In genomic region chr22:26588749-26589366, GRCh38 we compare ENCODE assay signal across 8 cellular contexts. TPM values are rescaled to one million over a fixed set of nuclear protein-coding genes. Genes with fewer than 3 reads are reported as not detected.
A peak's percentile ranks its signal among the peaks of the same experiment; 100 is the strongest.
DNase-seq lines count a peak whose midpoint lies in the region; ATAC-seq and TF ChIP-seq lines count a peak whose summit lies in the region.

No MANE protein-coding gene starts in this region.

- H3K4me2 ChIP-seq in GM23338 = peak overlapping the region; percentile 95
- peak overlapping the region; percentile 83 for H3K4me2 ChIP-seq in skeletal muscle satellite cell (ENCODE audit: low read length)

- H3K27me3 Mint-ChIP-seq in GM23338 (ENCODE audit: insufficient read depth, low read depth, poor library complexity) = peaks cover 16% of the 10 kb centered on the region

- no peak overlapping the region for H3K27ac Mint-ChIP-seq in GM23338

- peak overlapping the region; percentile 94 for H3K4me3 ChIP-seq in GM23338
- peak overlapping the region; percentile 98 for H3K4me3 ChIP-seq in left ventricle myocardium inferior
- H3K4me3 ChIP-seq in skeletal muscle satellite cell (ENCODE audit: low read length) = peak overlapping the region; percentile 88

- peaks cover 11% of the 10 kb centered on the region; the same call in 1 of the 2 replicates for H3F3A ChIP-seq in GM23338 (replicated peaks; ENCODE audit: low read depth)

- in situ Hi-C loops in GM13977 (cut with MboI; ENCODE audit: low pct_unique_long_range_greater_than_20kb, low sequenced_read_pairs, unreplicated experiment) = no loop called here

- no peaks in the 10 kb centered on the region for H3K9me2 ChIP-seq in GM23338 (ENCODE audit: insufficient read depth)

- peak overlapping the region; percentile 93 for H3K9ac ChIP-seq in skeletal muscle satellite cell (ENCODE audit: low read depth, low read length)

- no peaks in the 10 kb centered on the region for H3K27me3 ChIP-seq in GM23338 (ENCODE audit: insufficient read depth)
- H3K27me3 ChIP-seq in left ventricle myocardium inferior (ENCODE audit: low read depth) = no peaks in the 10 kb centered on the region
- H3K27me3 ChIP-seq in skeletal muscle satellite cell (ENCODE audit: control insufficient read depth, insufficient read depth, low read length) = peaks cover 10% of the 10 kb centered on the region

- H3K4me1 Mint-ChIP-seq in GM23338 = peaks cover 48% of the 10 kb centered on the region

- intact Hi-C loops in left ventricle myocardium inferior (cut with micrococcal nuclease) = loop anchor here (10.0 kb wide), 1 partner anchor 84 kb away; no protein-coding TSS in a partner anchor

- H3K9me3 ChIP-seq in left ventricle myocardium inferior (replicated peaks) (peaks cover 7% of the 10 kb centered on the region), skeletal muscle satellite cell (replicated peaks; ENCODE audit: low read length) (no peaks in the 10 kb centered on the region)

- no peak overlapping the region for H2AFZ ChIP-seq in GM23338

- H3K36me3 ChIP-seq in GM23338 (ENCODE audit: insufficient read depth) = peaks cover 3% of the 10 kb centered on the region; the same call in 1 of the 2 replicates
- H3K36me3 ChIP-seq in left ventricle myocardium inferior = no peaks in the 10 kb centered on the region
- no peaks in the 10 kb centered on the region for H3K36me3 ChIP-seq in skeletal muscle satellite cell (ENCODE audit: insufficient read depth, low read length)

- H3K27ac ChIP-seq in GM23338 (ENCODE audit: low read depth) (peak overlapping the region; percentile 45; the same call in 1 of the 2 replicates), left ventricle myocardium inferior (replicated peaks) (peak overlapping the region; percentile 92)

- peaks cover 39% of the 10 kb centered on the region for H4K20me1 ChIP-seq in GM23338 (replicated peaks; ENCODE audit: insufficient read depth)

- no peak for DNase-seq in GM23338 (ENCODE audit: low spot score)
- DNase-seq in UCSD-AML1 (lab: John Stamatoyannopoulos, UW; ENCODE audit: unreplicated experiment) = peak; percentile 47
- DNase-seq in left ventricle myocardium inferior = no peak
- DNase-seq in GM13977 (ENCODE audit: low spot score) = no peak
- DNase-seq in central memory CD4-positive, alpha-beta T cell = no peak
- no peak for DNase-seq in DMS 273 treated with DMSO at 0.1 percent for 48 hours (lab: John Stamatoyannopoulos, UW)

- no peak for ATAC-seq in GM23338
- no peak for ATAC-seq in GM21717 (IDR thresholded peaks at IDR 0.05; ENCODE audit: unreplicated experiment)

- no peak for TF ChIP-seq CTCF in GM23338 (conservative IDR thresholded peaks at IDR 0.05; ENCODE audit: low read depth in 2 of 2)
- TF ChIP-seq CTCF in left ventricle myocardium inferior (IDR thresholded peaks at IDR 0.05; ENCODE audit: borderline replicate concordance) = no peak
- no peak for TF ChIP-seq CTCF in GM13977 (IDR thresholded peaks at IDR 0.05; ENCODE audit: extremely low read depth, insufficient read depth, missing control alignments)

- no peaks in the 10 kb centered on the region; the same call in 2 of the 3 replicates for H3K9me3 Mint-ChIP-seq in GM23338

- H3K4me3 Mint-ChIP-seq in GM23338 = peak overlapping the region; percentile 84

- peaks cover 58% of the 10 kb centered on the region for H3K79me2 ChIP-seq in GM23338 (replicated peaks; ENCODE audit: insufficient read depth)

- H3K36me3 Mint-ChIP-seq in GM23338 (ENCODE audit: low read depth) = peaks cover 36% of the 10 kb centered on the region

- H3K4me1 ChIP-seq in GM23338 (ENCODE audit: insufficient read depth) (peaks cover 47% of the 10 kb centered on the region), left ventricle myocardium inferior (peaks cover 67% of the 10 kb centered on the region), skeletal muscle satellite cell (ENCODE audit: control insufficient read depth, insufficient read depth, low read length) (peaks cover 37% of the 10 kb centered on the region)

TF ChIP-seq in GM23338, 12 proteins besides CTCF, POLR2A, EP300 and RAD21:
- TF ChIP-seq, protein P1, sequence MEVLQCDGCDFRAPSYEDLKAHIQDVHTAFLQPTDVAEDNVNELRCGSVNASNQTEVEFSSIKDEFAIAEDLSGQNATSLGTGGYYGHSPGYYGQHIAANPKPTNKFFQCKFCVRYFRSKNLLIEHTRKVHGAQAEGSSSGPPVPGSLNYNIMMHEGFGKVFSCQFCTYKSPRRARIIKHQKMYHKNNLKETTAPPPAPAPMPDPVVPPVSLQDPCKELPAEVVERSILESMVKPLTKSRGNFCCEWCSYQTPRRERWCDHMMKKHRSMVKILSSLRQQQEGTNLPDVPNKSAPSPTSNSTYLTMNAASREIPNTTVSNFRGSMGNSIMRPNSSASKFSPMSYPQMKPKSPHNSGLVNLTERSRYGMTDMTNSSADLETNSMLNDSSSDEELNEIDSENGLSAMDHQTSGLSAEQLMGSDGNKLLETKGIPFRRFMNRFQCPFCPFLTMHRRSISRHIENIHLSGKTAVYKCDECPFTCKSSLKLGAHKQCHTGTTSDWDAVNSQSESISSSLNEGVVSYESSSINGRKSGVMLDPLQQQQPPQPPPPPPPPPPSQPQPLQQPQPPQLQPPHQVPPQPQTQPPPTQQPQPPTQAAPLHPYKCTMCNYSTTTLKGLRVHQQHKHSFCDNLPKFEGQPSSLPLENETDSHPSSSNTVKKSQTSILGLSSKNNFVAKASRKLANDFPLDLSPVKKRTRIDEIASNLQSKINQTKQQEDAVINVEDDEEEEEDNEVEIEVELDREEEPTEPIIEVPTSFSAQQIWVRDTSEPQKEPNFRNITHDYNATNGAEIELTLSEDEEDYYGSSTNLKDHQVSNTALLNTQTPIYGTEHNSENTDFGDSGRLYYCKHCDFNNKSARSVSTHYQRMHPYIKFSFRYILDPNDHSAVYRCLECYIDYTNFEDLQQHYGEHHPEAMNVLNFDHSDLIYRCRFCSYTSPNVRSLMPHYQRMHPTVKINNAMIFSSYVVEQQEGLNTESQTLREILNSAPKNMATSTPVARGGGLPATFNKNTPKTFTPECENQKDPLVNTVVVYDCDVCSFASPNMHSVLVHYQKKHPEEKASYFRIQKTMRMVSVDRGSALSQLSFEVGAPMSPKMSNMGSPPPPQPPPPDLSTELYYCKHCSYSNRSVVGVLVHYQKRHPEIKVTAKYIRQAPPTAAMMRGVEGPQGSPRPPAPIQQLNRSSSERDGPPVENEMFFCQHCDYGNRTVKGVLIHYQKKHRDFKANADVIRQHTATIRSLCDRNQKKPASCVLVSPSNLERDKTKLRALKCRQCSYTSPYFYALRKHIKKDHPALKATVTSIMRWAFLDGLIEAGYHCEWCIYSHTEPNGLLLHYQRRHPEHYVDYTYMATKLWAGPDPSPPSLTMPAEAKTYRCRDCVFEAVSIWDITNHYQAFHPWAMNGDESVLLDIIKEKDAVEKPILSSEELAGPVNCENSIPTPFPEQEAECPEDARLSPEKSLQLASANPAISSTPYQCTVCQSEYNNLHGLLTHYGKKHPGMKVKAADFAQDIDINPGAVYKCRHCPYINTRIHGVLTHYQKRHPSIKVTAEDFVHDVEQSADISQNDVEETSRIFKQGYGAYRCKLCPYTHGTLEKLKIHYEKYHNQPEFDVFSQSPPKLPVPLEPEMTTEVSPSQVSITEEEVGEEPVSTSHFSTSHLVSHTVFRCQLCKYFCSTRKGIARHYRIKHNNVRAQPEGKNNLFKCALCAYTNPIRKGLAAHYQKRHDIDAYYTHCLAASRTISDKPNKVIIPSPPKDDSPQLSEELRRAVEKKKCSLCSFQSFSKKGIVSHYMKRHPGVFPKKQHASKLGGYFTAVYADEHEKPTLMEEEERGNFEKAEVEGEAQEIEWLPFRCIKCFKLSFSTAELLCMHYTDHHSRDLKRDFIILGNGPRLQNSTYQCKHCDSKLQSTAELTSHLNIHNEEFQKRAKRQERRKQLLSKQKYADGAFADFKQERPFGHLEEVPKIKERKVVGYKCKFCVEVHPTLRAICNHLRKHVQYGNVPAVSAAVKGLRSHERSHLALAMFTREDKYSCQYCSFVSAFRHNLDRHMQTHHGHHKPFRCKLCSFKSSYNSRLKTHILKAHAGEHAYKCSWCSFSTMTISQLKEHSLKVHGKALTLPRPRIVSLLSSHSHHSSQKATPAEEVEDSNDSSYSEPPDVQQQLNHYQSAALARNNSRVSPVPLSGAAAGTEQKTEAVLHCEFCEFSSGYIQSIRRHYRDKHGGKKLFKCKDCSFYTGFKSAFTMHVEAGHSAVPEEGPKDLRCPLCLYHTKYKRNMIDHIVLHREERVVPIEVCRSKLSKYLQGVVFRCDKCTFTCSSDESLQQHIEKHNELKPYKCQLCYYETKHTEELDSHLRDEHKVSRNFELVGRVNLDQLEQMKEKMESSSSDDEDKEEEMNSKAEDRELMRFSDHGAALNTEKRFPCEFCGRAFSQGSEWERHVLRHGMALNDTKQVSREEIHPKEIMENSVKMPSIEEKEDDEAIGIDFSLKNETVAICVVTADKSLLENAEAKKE (CRISPR knock-in tag; IDR thresholded peaks at IDR 0.05) = no peak
- no peak for TF ChIP-seq EZH2phosphoT487 (IDR thresholded peaks at IDR 0.05; ENCODE audit: unreplicated experiment)
- no peak for TF ChIP-seq ZNF114 (CRISPR knock-in tag; IDR thresholded peaks at IDR 0.05)
- no peak for TF ChIP-seq NANOG (IDR thresholded peaks at IDR 0.05; ENCODE audit: borderline replicate concordance)
- TF ChIP-seq STAT1 (IDR thresholded peaks at IDR 0.05; ENCODE audit: unreplicated experiment) = no peak
- no peak for TF ChIP-seq EZH2 (IDR thresholded peaks at IDR 0.05; ENCODE audit: low read depth, unreplicated experiment)
- no peak for TF ChIP-seq POLR2AphosphoS5 (IDR thresholded peaks at IDR 0.05; ENCODE audit: low read depth)

RNA-seq across cellular contexts. Expression of gene TPST2, which starts 1.1 kb away (rescaled TPM):
- total RNA-seq in GM23338 (2014; rRNA removed; shearing (Covaris generic)) = 106 and 127 TPM in 2 replicates
- polyA plus RNA-seq in GM23338 (2016; fragmentation: Nextera tagmentation; extraction: Ambion mirVana) = 37.9 and 43.1 TPM in 2 replicates
- 28.5 TPM for total RNA-seq in left ventricle myocardium inferior
- 15.3 and 17.0 TPM in 2 replicates for total RNA-seq in skeletal muscle satellite cell (2012; rRNA removed)

RNA-seq across cellular contexts. Expression of gene CRYBB1, which starts 29.0 kb away (rescaled TPM):
- 1.6 and 2.4 TPM in 2 replicates for total RNA-seq in GM23338 (2014; rRNA removed; shearing (Covaris generic))
- 3.0 and 3.7 TPM in 2 replicates for polyA plus RNA-seq in GM23338 (2016; fragmentation: Nextera tagmentation; extraction: Ambion mirVana)
- 0.66 TPM for total RNA-seq in left ventricle myocardium inferior
- not detected in 2 replicates for total RNA-seq in skeletal muscle satellite cell (2012; rRNA removed)

RNA-seq across cellular contexts. Expression of gene CRYBA4, which starts 32.9 kb away (rescaled TPM):
- 1.7 TPM in 1 of 2 replicates, not detected in the other for total RNA-seq in GM23338 (2014; rRNA removed; shearing (Covaris generic))
- polyA plus RNA-seq in GM23338 (2016; fragmentation: Nextera tagmentation; extraction: Ambion mirVana) = 1.2 and 1.5 TPM in 2 replicates
- total RNA-seq in left ventricle myocardium inferior = not detected
- total RNA-seq in skeletal muscle satellite cell (2012; rRNA removed) = not detected in 2 replicates
